13 cellular contexts compared by ENCODE assay signal in the genomic region with DNA sequence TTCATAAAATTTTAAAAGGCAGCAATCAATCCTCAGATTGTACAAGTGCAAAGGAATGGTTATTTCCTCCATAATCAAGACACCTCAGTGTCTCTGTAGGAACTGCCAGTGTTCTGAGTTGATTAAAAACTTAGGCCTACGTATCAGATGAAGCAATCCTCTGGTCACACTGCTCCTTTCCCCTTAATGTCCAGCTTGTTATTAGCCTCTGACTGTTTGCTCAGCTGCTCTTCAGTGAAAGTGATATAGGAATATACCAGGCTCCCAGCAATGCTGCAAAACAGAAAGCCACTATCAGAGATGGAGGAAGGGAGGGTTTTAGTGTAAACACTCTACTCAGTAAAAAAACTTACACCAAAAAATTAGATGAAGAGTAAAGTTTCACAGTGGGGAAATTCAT. TPM values are rescaled to one million over a fixed set of nuclear protein-coding genes. Genes with fewer than 3 reads are reported as not detected.
DNase-seq lines count a peak whose midpoint lies in the region; TF ChIP-seq lines count a peak whose summit lies in the region.
"Had no signal": no experiment of that assay in that cellular context is flagged by ENCODE, and none has a peak within 500 bp of the region (broad histone marks: within the 10 kb centered on the region; RNA-seq: fewer than 3 reads in every experiment).

No MANE protein-coding gene starts in this region.

- H3K4me1 ChIP-seq in BE2C = no peaks in the 10 kb centered on the region

- H3K27me3 ChIP-seq in BE2C = no peaks in the 10 kb centered on the region
- H3K27me3 ChIP-seq: body of pancreas had no signal

- H3K36me3 ChIP-seq in BE2C = no peaks in the 10 kb centered on the region

- DNase-seq in DMS153 (lab: John Stamatoyannopoulos, UW) (peak; percentile 88), NCI-H1417 (lab: John Stamatoyannopoulos, UW) (peak in 2 of 3 experiments; percentile 56 to 94), NCI-H69 (lab: John Stamatoyannopoulos, UW) (peak; percentile 79), left kidney (ENCODE audit: low read depth, low spot score) (peak; percentile 70), H4 (ENCODE audit: low spot score) (no peak), BE2C (no peak), hippocampal formation (lab: John Stamatoyannopoulos, UW) (no peak)
- DNase-seq in activated CD4-positive, alpha-beta T cell treated with anti-CD3 and anti-CD28 coated beads, Interleukin-2, amount 50 U/mL, for 4 hours = no peak
- DNase-seq: activated CD4-positive, alpha-beta T cell treated with anti-CD3 and anti-CD28 coated beads for 48 hours; head of caudate nucleus; right cardiac atrium had no signal

- no peak for TF ChIP-seq CTCF in BE2C (IDR thresholded peaks at IDR 0.05; ENCODE audit: low read depth, low read length)

- no peak overlapping the region for H3K4me3 ChIP-seq in BE2C (ENCODE audit: low read depth, low read length)
- H3K4me3 ChIP-seq: body of pancreas, lung had no signal

- H3K9me3 ChIP-seq in BE2C = no peaks in the 10 kb centered on the region
- H3K9me3 ChIP-seq: body of pancreas had no signal

RNA-seq across cellular contexts. Expression of gene SLC35D1, which starts 49.8 kb away (rescaled TPM):
- 17.5 and 18.1 TPM in 2 replicates for total RNA-seq in H4 (2014; rRNA removed; shearing (Covaris generic))
- polyA plus RNA-seq in BE2C (2012; ENCODE audit: insufficient read depth, insufficient read length, low read depth) = 0.91 TPM

Comparison
In these comparisons a context has a peak if more than half of its experiments do, and no peak if none do; other contexts are left out.
1. DNase-seq: peak in DMS153 (single experiment), NCI-H1417 (2 of 3), NCI-H69 (single experiment) and left kidney (single experiment); none in H4 (single experiment), BE2C (single experiment), activated CD4-positive, alpha-beta T cell treated with anti-CD3 and anti-CD28 coated beads, Interleukin-2, amount 50 U/mL, for 4 hours (0 of 2) and hippocampal formation (0 of 2).